Comparison of ENCODE assay signal across 18 cellular contexts in genomic region chr1:86971778-86972177, GRCh38.
"Had no signal": no experiment of that assay in that cellular context is flagged by ENCODE, and none has a peak within 500 bp of the region (broad histone marks: within the 10 kb centered on the region; RNA-seq: fewer than 3 reads in every experiment).

No MANE protein-coding gene starts in this region.

- ATAC-seq: right cardiac atrium; stimulated activated naive CD8-positive, alpha-beta T cell treated with anti-CD3 and anti-CD28 coated beads, Interleukin-15, Interleukin-2, amounts not matched to agents 100 U/mL and 50 U/mL, for 24 hours had no signal

- H3K27me3 ChIP-seq: dorsolateral prefrontal cortex, esophagus muscularis mucosa, suprapubic skin had no signal

- DNase-seq: activated CD4-positive, alpha-beta T cell treated with anti-CD3 and anti-CD28 coated beads for 4 hours; activated CD8-positive, alpha-beta memory T cell treated with anti-CD3 and anti-CD28 coated beads, Interleukin-2, amount 50 U/mL, for 48 hours; activated naive CD4-positive, alpha-beta T cell treated with Interleukin-2 at 50 U/mL for 16 hours; aorta; dorsolateral prefrontal cortex; glutamatergic neuron; nephron progenitor cell; occipital lobe; stimulated activated CD4-positive, alpha-beta T cell treated with anti-CD3 and anti-CD28 coated beads, Interleukin-15, amount 100 ng/mL, for 24 hours; stimulated activated CD4-positive, alpha-beta T cell treated with anti-CD3 and anti-CD28 coated beads, Interleukin-4, amount 100 ng/mL, for 1 hour; stimulated activated naive CD8-positive, alpha-beta T cell treated with anti-CD3 and anti-CD28 coated beads, Interleukin-15, Interleukin-2, amounts not matched to agents 100 U/mL and 50 U/mL, for 24 hours; trophoblast cell had no signal

- H3K27ac Mint-ChIP-seq: activated T-helper 1 cell treated with anti-CD3 and anti-CD28 coated beads, Interleukin-12 subunit alpha, Interleukin-12 subunit beta, Interleukin-2, Interleukin-4 antibody, amounts not matched to agents 30 ng/mL and 10 ng/mL and 1 ng/mL, durations not matched to agents 14 hours and 24 hours and 36 hours; nephron progenitor cell had no signal

- H3K4me3 Mint-ChIP-seq: activated T-helper 1 cell treated with anti-CD3 and anti-CD28 coated beads, Interleukin-12 subunit alpha, Interleukin-12 subunit beta, Interleukin-2, Interleukin-4 antibody, amounts not matched to agents 30 ng/mL and 10 ng/mL and 1 ng/mL, durations not matched to agents 14 hours and 24 hours and 36 hours; nephron progenitor cell had no signal

- H3K4me1 ChIP-seq: prostate gland had no signal

- H3K9me3 Mint-ChIP-seq: activated T-helper 1 cell treated with anti-CD3 and anti-CD28 coated beads, Interleukin-12 subunit alpha, Interleukin-12 subunit beta, Interleukin-2, Interleukin-4 antibody, amounts not matched to agents 30 ng/mL and 10 ng/mL and 1 ng/mL, durations not matched to agents 14 hours and 24 hours and 36 hours; nephron progenitor cell had no signal

- H3K36me3 ChIP-seq: esophagus muscularis mucosa, prostate gland, suprapubic skin had no signal

- H3K9me3 ChIP-seq: esophagus muscularis mucosa, prostate gland, suprapubic skin had no signal

- H3K4me3 ChIP-seq: dorsolateral prefrontal cortex, esophagus muscularis mucosa, prostate gland, skin epidermis, suprapubic skin had no signal

- H3K27ac ChIP-seq: dorsolateral prefrontal cortex, esophagus muscularis mucosa, prostate gland, skin epidermis, suprapubic skin had no signal
